ENCODE assay signal across 7 cellular contexts in genomic region chr9:17526726-17527125, GRCh38. TPM values are rescaled to one million over a fixed set of nuclear protein-coding genes. Genes with fewer than 3 reads are reported as not detected.
"Had no signal": no experiment of that assay in that cellular context is flagged by ENCODE, and none has a peak within 500 bp of the region (broad histone marks: within the 10 kb centered on the region; RNA-seq: fewer than 3 reads in every experiment).

No MANE protein-coding gene starts in this region.

RNA-seq across cellular contexts. Expression of gene SH3GL2, which starts 52.1 kb away (rescaled TPM):
- total RNA-seq: lower leg skin, natural killer cell, posterior vena cava, psoas muscle, spleen, suprapubic skin, thoracic aorta had no signal
